Comparison of ENCODE assay signal across 8 cellular contexts in the genomic region with DNA sequence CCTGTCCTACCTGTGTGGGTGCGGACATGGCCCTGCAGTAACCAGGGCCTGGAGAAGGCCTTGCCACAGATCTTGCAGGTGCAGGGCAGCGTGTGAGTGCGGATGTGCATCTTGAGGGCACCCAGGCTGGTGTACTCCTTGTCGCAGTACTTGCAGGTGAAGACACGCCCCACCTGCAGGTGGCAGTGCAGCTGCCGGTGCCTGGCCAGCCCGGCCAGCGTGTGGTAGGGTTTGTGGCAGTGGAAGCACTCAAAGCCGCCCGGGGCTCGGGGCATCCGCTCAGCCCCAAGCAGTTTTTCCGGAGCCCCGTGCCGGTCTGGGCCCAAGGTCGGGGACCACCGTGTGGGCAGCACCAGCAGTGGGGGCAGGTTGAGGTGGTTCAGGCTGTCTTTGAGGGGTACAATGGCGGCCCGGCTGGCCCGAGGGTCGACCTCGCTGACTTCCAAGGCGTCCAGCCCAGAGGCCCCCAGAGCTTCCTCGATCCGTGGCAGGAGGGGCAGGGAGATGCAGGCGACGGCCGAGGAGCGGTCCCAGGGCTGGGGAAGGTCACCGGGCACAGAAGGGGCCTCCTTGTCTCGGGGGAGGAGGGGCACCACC. TPM values are rescaled to one million over a fixed set of nuclear protein-coding genes. Genes with fewer than 3 reads are reported as not detected.
DNase-seq lines count a peak whose midpoint lies in the region; TF ChIP-seq lines count a peak whose summit lies in the region.

No MANE protein-coding gene starts in this region.

- H3F3A ChIP-seq in OCI-LY1 (ENCODE audit: insufficient read depth, low read length): 0 out of 2 replicates have a peak, but pooled peaks cover 3% of the 10 kb centered on the region

- H3K36me3 ChIP-seq in left ventricle myocardium inferior (no peaks in the 10 kb centered on the region), OCI-LY1 (ENCODE audit: insufficient read depth, low read length) (peaks cover under 1% of the 10 kb centered on the region; the same call in 1 of the 2 replicates), mammary epithelial cell (ENCODE audit: insufficient read depth, low read length) (no peaks in the 10 kb centered on the region), neuronal stem cell (replicated peaks in 1 of 2; ENCODE audit: control insufficient read depth in 2 of 2, insufficient read depth in 2 of 2, low read length in 2 of 2) (no peaks in the 10 kb centered on the region)

- peak overlapping the region; percentile 67 for H2BK15ac ChIP-seq in neuronal stem cell (ENCODE audit: low read length)

- 93% methylated on average over 15 of the region's 31 CpGs for WGBS in mammary epithelial cell (ENCODE audit: low coverage, missing lambda C conversion rate)
- no CpG with 5 or more reads among the region's 31 CpGs for WGBS in neuronal stem cell (ENCODE audit: extremely low coverage in 2 of 2, insufficient read length in 2 of 2, insufficient replicate concordance in 1 of 2), 2 donors

- H3K79me2 ChIP-seq in OCI-LY1 (ENCODE audit: insufficient read depth, low read length) (no peaks in the 10 kb centered on the region), mammary epithelial cell (ENCODE audit: insufficient read depth, low read length) (no peaks in the 10 kb centered on the region)

- CTCF ChIA-PET in mammary epithelial cell (lab: Charles Lee; ENCODE audit: low non-redundant PET): no interaction called here

- H3K23ac ChIP-seq in neuronal stem cell (ENCODE audit: low read depth, low read length, poor library complexity): peak overlapping the region; percentile 99

- no peaks in the 10 kb centered on the region for H3K79me1 ChIP-seq in neuronal stem cell (ENCODE audit: low read depth, low read length)

- peaks cover 71% of the 10 kb centered on the region for H3K27me3 ChIP-seq in left ventricle myocardium inferior (ENCODE audit: low read depth)
- H3K27me3 ChIP-seq in OCI-LY1 (ENCODE audit: insufficient read depth, low read length): no peaks in the 10 kb centered on the region; the same call in 1 of the 2 replicates
- no peaks in the 10 kb centered on the region for H3K27me3 ChIP-seq in mammary epithelial cell (ENCODE audit: insufficient read depth, low read length)
- H3K27me3 ChIP-seq in neuronal stem cell (ENCODE audit: control insufficient read depth in 3 of 3, insufficient read depth in 3 of 3, low read depth in 1 of 3, low read length in 3 of 3): peaks cover 8 to 26% (median 17%) of the 10 kb centered on the region in 3 experiments

- peak overlapping the region; percentile 17 for H4K8ac ChIP-seq in neuronal stem cell (ENCODE audit: low read depth, low read length)

- peak overlapping the region; percentile 90 for H2BK12ac ChIP-seq in neuronal stem cell (ENCODE audit: low read length)

- H3K9me3 ChIP-seq in left ventricle myocardium inferior (replicated peaks) (no peaks in the 10 kb centered on the region), OCI-LY1 (ENCODE audit: low read length) (no peaks in the 10 kb centered on the region), mammary epithelial cell (replicated peaks; ENCODE audit: insufficient read depth, low read length) (no peaks in the 10 kb centered on the region), neuronal stem cell (replicated peaks in 1 of 2; ENCODE audit: control insufficient read depth in 2 of 2, insufficient read depth in 1 of 2, low read depth in 1 of 2, low read length in 2 of 2) (no peaks in the 10 kb centered on the region)

- H2AFZ ChIP-seq in OCI-LY1 (ENCODE audit: low read length): no peak overlapping the region
- no peak overlapping the region for H2AFZ ChIP-seq in mammary epithelial cell (ENCODE audit: low read depth, low read length)
- H2AFZ ChIP-seq in neuronal stem cell (ENCODE audit: low read length): peak overlapping the region; percentile 69

- H3K9ac ChIP-seq in OCI-LY1 (ENCODE audit: low read length) (peak overlapping the region; percentile 39; the same call in 1 of the 2 replicates), mammary epithelial cell (ENCODE audit: insufficient read depth, low read length) (no peak overlapping the region), neuronal stem cell (ENCODE audit: low read depth, low read length, poor library complexity) (peak overlapping the region; percentile 86)

- intact Hi-C loops in left ventricle myocardium inferior (cut with micrococcal nuclease) (no loop called here), cardiac septum (cut with DNase I) (no loop called here), mammary epithelial cell (cut with micrococcal nuclease) (no loop called here)

- DNase-seq in left ventricle myocardium inferior (no peak), cardiac septum (ENCODE audit: low spot score) (no peak), mammary epithelial cell (peak; percentile 14), neuronal stem cell (ENCODE audit: low spot score) (no peak), Ammon's horn (ENCODE audit: low spot score) (no peak), EL (no peak), DMS79 treated with DMSO at 0.1 percent for 48 hours (lab: John Stamatoyannopoulos, UW) (no peak)

- peak overlapping the region; percentile 48 for H3K18ac ChIP-seq in neuronal stem cell (ENCODE audit: low read length)

- peak overlapping the region; percentile 56 for H2AK5ac ChIP-seq in neuronal stem cell (ENCODE audit: low read depth, low read length)

- H3K9me2 ChIP-seq in OCI-LY1 (ENCODE audit: low read depth, low read length): no peaks in the 10 kb centered on the region

- H3K14ac ChIP-seq in neuronal stem cell (ENCODE audit: low read length): peak overlapping the region; percentile 82

- no peak overlapping the region for H2BK5ac ChIP-seq in neuronal stem cell (ENCODE audit: low read length)

- BruUV-seq in mammary epithelial cell (replicated peaks; lab: Mats Ljungman, UMichigan): no TSS peak

- H3K4me1 ChIP-seq in left ventricle myocardium inferior (peaks cover 24% of the 10 kb centered on the region), OCI-LY1 (ENCODE audit: insufficient read depth, low read length, severe bottlenecking) (peaks cover 31% of the 10 kb centered on the region), mammary epithelial cell (ENCODE audit: insufficient read depth, low read length) (peaks cover 21% of the 10 kb centered on the region), neuronal stem cell (ENCODE audit: control insufficient read depth in 2 of 2, insufficient read depth in 1 of 2, low read depth in 1 of 2, low read length in 2 of 2) (peaks cover 11 to 19% of the 10 kb centered on the region in 2 donors)

- H3K27ac ChIP-seq in left ventricle myocardium inferior (replicated peaks) (no peak overlapping the region), OCI-LY1 (ENCODE audit: low read depth, low read length, poor library complexity, severe bottlenecking) (peak overlapping the region; percentile 74), mammary epithelial cell (ENCODE audit: insufficient read depth, low read depth, low read length) (no peak overlapping the region), neuronal stem cell (replicated peaks; ENCODE audit: low read length) (no peak overlapping the region)

- H2BK120ac ChIP-seq in neuronal stem cell (ENCODE audit: low read depth, low read length): no peak overlapping the region

- H4K20me1 ChIP-seq in OCI-LY1 (ENCODE audit: insufficient read depth, low read length) (no peaks in the 10 kb centered on the region), mammary epithelial cell (ENCODE audit: insufficient read depth, low read length) (no peaks in the 10 kb centered on the region)

- in situ Hi-C loops in mammary epithelial cell (cut with MboI; ENCODE audit: low sequenced_read_pairs in 2 of 2): no loop called here

- H4K91ac ChIP-seq in neuronal stem cell (ENCODE audit: low read depth, low read length, poor library complexity): peak overlapping the region; percentile 72

- dilution Hi-C loops in mammary epithelial cell (cut with HindIII; ENCODE audit: low sequenced_read_pairs): no loop called here

- H3K4me3 ChIP-seq in left ventricle myocardium inferior (no peak overlapping the region), OCI-LY1 (ENCODE audit: low read depth, low read length, poor library complexity, severe bottlenecking) (peak overlapping the region; percentile 48), mammary epithelial cell (replicated peaks in 1 of 3; ENCODE audit: insufficient read depth in 1 of 3, low read depth in 2 of 3, low read length in 3 of 3) (no peak overlapping the region), neuronal stem cell (ENCODE audit: low read length in 2 of 2) (no peak overlapping the region)

- TF ChIP-seq CTCF in left ventricle myocardium inferior (IDR thresholded peaks at IDR 0.05; ENCODE audit: borderline replicate concordance) (peak; percentile 16), OCI-LY1 (IDR thresholded peaks at IDR 0.05; ENCODE audit: low read length) (peak; percentile 83), mammary epithelial cell (conservative IDR thresholded peaks at IDR 0.05 in 1 of 2, IDR thresholded peaks at IDR 0.05 in 1 of 2; ENCODE audit: extremely low read depth in 1 of 2, insufficient read depth in 1 of 2, low read depth in 1 of 2, low read length in 2 of 2) (peak; percentile 31 to 60)

- H3K4ac ChIP-seq in neuronal stem cell (ENCODE audit: low read length): peak overlapping the region; percentile 93

- H3K4me2 ChIP-seq in OCI-LY1 (ENCODE audit: low read length): peak overlapping the region; percentile 60
- H3K4me2 ChIP-seq in mammary epithelial cell (ENCODE audit: insufficient read depth, low read depth, low read length): no peak overlapping the region
- H3K4me2 ChIP-seq in neuronal stem cell (ENCODE audit: insufficient read depth, low read length, poor library complexity, severe bottlenecking): no peak overlapping the region

RNA-seq across cellular contexts. Expression of a gene that starts 5.1 kb away (rescaled TPM):
- total RNA-seq in left ventricle myocardium inferior (3.1 TPM), cardiac septum (0.97 TPM), mammary epithelial cell (not detected)
- 0.07 TPM for polyA plus RNA-seq in mammary epithelial cell
- polyA minus RNA-seq in mammary epithelial cell: not detected
- 0.50 TPM for polyA plus RNA-seq in neuronal stem cell (2013, experiment 1 of 2)
- polyA plus RNA-seq in neuronal stem cell (2013, experiment 2 of 2): 0.32 TPM

RNA-seq across cellular contexts. Expression of a gene that starts 18.3 kb away (rescaled TPM):
- total RNA-seq in left ventricle myocardium inferior: 25.3 TPM
- total RNA-seq in cardiac septum: 27.1 TPM
- 100 to 1,000 TPM in 1 of 2 donors, 10 to 100 TPM in 1; 57.7 to 171 TPM for total RNA-seq in mammary epithelial cell
- 136 TPM for polyA plus RNA-seq in mammary epithelial cell
- 54.3 TPM for polyA minus RNA-seq in mammary epithelial cell
- 50.0 TPM for polyA plus RNA-seq in neuronal stem cell (2013, experiment 1 of 2)
- polyA plus RNA-seq in neuronal stem cell (2013, experiment 2 of 2): 51.3 TPM

RNA-seq across cellular contexts. Expression of a gene that starts 25.0 kb away (rescaled TPM):
- 14.2 TPM for total RNA-seq in left ventricle myocardium inferior
- 17.1 TPM for total RNA-seq in cardiac septum
- 10 to 100 TPM in 1 of 2 donors, 1 to 10 TPM in 1; 9.8 to 11.2 TPM for total RNA-seq in mammary epithelial cell
- 5.1 TPM for polyA plus RNA-seq in mammary epithelial cell
- 1.7 TPM for polyA minus RNA-seq in mammary epithelial cell
- 20.4 TPM for polyA plus RNA-seq in neuronal stem cell (2013, experiment 1 of 2)
- polyA plus RNA-seq in neuronal stem cell (2013, experiment 2 of 2): 19.1 TPM

RNA-seq across cellular contexts. Expression of a gene that starts 25.1 kb away (rescaled TPM):
- 13.1 TPM for total RNA-seq in left ventricle myocardium inferior
- total RNA-seq in cardiac septum: 14.9 TPM
- total RNA-seq in mammary epithelial cell: 10 to 100 TPM; 13.2 to 26.5 TPM
- polyA plus RNA-seq in mammary epithelial cell: 12.8 TPM
- polyA minus RNA-seq in mammary epithelial cell: 12.3 TPM
- 25.8 TPM for polyA plus RNA-seq in neuronal stem cell (2013, experiment 1 of 2)
- 28.0 TPM for polyA plus RNA-seq in neuronal stem cell (2013, experiment 2 of 2)

RNA-seq across cellular contexts. Expression of a gene that starts 30.3 kb away (rescaled TPM):
- total RNA-seq in left ventricle myocardium inferior: 42.6 TPM
- total RNA-seq in cardiac septum: 26.8 TPM
- 10 to 100 TPM in 1 of 2 donors, 1 to 10 TPM in 1; 2.5 to 20.3 TPM for total RNA-seq in mammary epithelial cell
- polyA plus RNA-seq in mammary epithelial cell: 2.1 TPM
- 3.1 TPM for polyA minus RNA-seq in mammary epithelial cell
- 74.4 TPM for polyA plus RNA-seq in neuronal stem cell (2013, experiment 1 of 2)
- 71.9 TPM for polyA plus RNA-seq in neuronal stem cell (2013, experiment 2 of 2)

Comparison
In these comparisons a context has a peak if more than half of its experiments do, and no peak if none do; other contexts are left out.
1. CTCF ChIP-seq: peak in every context shown above with its lines; median percentile 83 in OCI-LY1; 46 in mammary epithelial cell; 16 in left ventricle myocardium inferior.